16 cellular contexts compared by ENCODE assay signal in genomic region chr1:70033934-70034333, GRCh38.
A peak's percentile ranks its signal among the peaks of the same experiment; 100 is the strongest.
DNase-seq lines count a peak whose midpoint lies in the region; ATAC-seq, FAIRE-seq and TF ChIP-seq lines count a peak whose summit lies in the region.
"Had no signal": no experiment of that assay in that cellular context is flagged by ENCODE, and none has a peak within 500 bp of the region (broad histone marks: within the 10 kb centered on the region; RNA-seq: fewer than 3 reads in every experiment).

No MANE protein-coding gene starts in this region.

- H3K27ac ChIP-seq in HepG2 (ENCODE audit: extremely low read length, insufficient read depth, low read length), result no peak overlapping the region
- H3K27ac ChIP-seq in right lobe of liver, result no peak overlapping the region

- FAIRE-seq in HepG2 (lab: Jason Lieb, UNC), result no peak
- peak; percentile 13 for FAIRE-seq in frontal cortex (lab: Jason Lieb, UNC)

- no peaks in the 10 kb centered on the region for H3K27me3 Mint-ChIP-seq in WTC11 (ENCODE audit: low read depth)
- H3K27me3 Mint-ChIP-seq: CD8-positive, alpha-beta memory T cell had no signal

- H3K36me3 Mint-ChIP-seq in WTC11, result no peaks in the 10 kb centered on the region
- H3K36me3 Mint-ChIP-seq: CD4-positive, CD25-positive, alpha-beta regulatory T cell; CD8-positive, alpha-beta memory T cell had no signal

- TF ChIP-seq POLR2A in HepG2 (IDR thresholded peaks at IDR 0.05; ENCODE audit: insufficient read depth in 1 of 2, low read depth in 2 of 2, low read length in 2 of 2) (no peak), right lobe of liver (IDR thresholded peaks at IDR 0.05) (no peak), GM18505 (IDR thresholded peaks at IDR 0.05; ENCODE audit: borderline replicate concordance, extremely low read depth, insufficient read depth, insufficient read length) (no peak)

- BruUV-seq in HepG2 (replicated peaks; lab: Mats Ljungman, UMichigan), result no TSS peak

- no peak overlapping the region for H3K4me3 ChIP-seq in HepG2 (replicated peaks in 1 of 3; ENCODE audit: insufficient read depth in 1 of 3, low read depth in 2 of 3, low read length in 3 of 3)
- H3K4me3 ChIP-seq in right lobe of liver, result no peak overlapping the region
- H3K4me3 ChIP-seq: GM12878, HAP-1 had no signal

- H3K4me1 ChIP-seq in HepG2 (ENCODE audit: insufficient read depth, low read length), result no peaks in the 10 kb centered on the region
- H3K4me1 ChIP-seq in right lobe of liver, result no peaks in the 10 kb centered on the region
- H3K4me1 ChIP-seq: BE2C, HAP-1 had no signal

- no peaks in the 10 kb centered on the region for H3K9me3 ChIP-seq in HepG2 (ENCODE audit: low read length)
- no peaks in the 10 kb centered on the region for H3K9me3 ChIP-seq in right lobe of liver
- H3K9me3 ChIP-seq: BE2C, HAP-1 had no signal

- ATAC-seq in HepG2, result no peak
- no peak for ATAC-seq in right lobe of liver
- no peak for ATAC-seq in WTC11
- no peak for ATAC-seq in GM18505 (IDR thresholded peaks at IDR 0.05; ENCODE audit: unreplicated experiment)

- H3K9me3 Mint-ChIP-seq in WTC11, result no peaks in the 10 kb centered on the region

- TF ChIP-seq CTCF in HepG2 (CRISPR knock-in tag; IDR thresholded peaks at IDR 0.05), result no peak
- no peak for TF ChIP-seq CTCF in right lobe of liver (IDR thresholded peaks at IDR 0.05)
- no peak for TF ChIP-seq CTCF in WTC11 (IDR thresholded peaks at IDR 0.05)

- H3K4me2 ChIP-seq in HepG2 (ENCODE audit: low read depth, low read length), result no peak overlapping the region

- H4K20me1 ChIP-seq in HepG2 (ENCODE audit: insufficient read depth, low read length), result no peaks in the 10 kb centered on the region

- H3K27me3 ChIP-seq in HepG2 (ENCODE audit: control insufficient read depth in 1 of 2, insufficient read depth in 2 of 2, low read length in 2 of 2) (0 out of 5 replicates have a peak, but pooled peaks cover 0 to 7% of the 10 kb centered on the region in 2 experiments), right lobe of liver (no peaks in the 10 kb centered on the region)
- H3K27me3 ChIP-seq: BE2C had no signal

- intact Hi-C loops in HepG2 (cut with micrococcal nuclease; ENCODE audit: unreplicated experiment) (loop anchor here (5.0 kb wide), 1 partner anchor 453 kb away; no protein-coding TSS in a partner anchor), right lobe of liver (cut with DNase I) (no loop called here)

- in situ Hi-C loops in HepG2 (cut with HindIII; ENCODE audit: extremely low pct_ligation_motif_present, low pct_unique_long_range_greater_than_20kb), result no loop called here

- no peak overlapping the region for H3K9ac ChIP-seq in HepG2 (ENCODE audit: insufficient read depth, low read depth, low read length)

- H3K27ac Mint-ChIP-seq in WTC11, result no peak overlapping the region
- H3K27ac Mint-ChIP-seq: CD4-positive, CD25-positive, alpha-beta regulatory T cell; CD8-positive, alpha-beta memory T cell had no signal

- H3K36me3 ChIP-seq in HepG2 (replicated peaks in 1 of 2; ENCODE audit: control insufficient read depth in 1 of 2, insufficient read depth in 2 of 2, low read length in 2 of 2), result no peaks in the 10 kb centered on the region
- no peaks in the 10 kb centered on the region for H3K36me3 ChIP-seq in right lobe of liver
- H3K36me3 ChIP-seq: BE2C, HAP-1 had no signal

- POLR2A ChIA-PET in HepG2 (lab: Yijun Ruan, JAX), result no interaction called here
- POLR2A ChIA-PET in WTC11 (lab: Charles Lee), result no interaction called here

- H3K79me2 ChIP-seq in HepG2 (ENCODE audit: insufficient read depth, low read length), result no peaks in the 10 kb centered on the region

- no peak overlapping the region for H2AFZ ChIP-seq in HepG2 (ENCODE audit: low read length)

- TF ChIP-seq EP300 in HepG2 (IDR thresholded peaks at IDR 0.05; ENCODE audit: low read depth in 2 of 2, low read length in 2 of 2) (no peak), HepG2 (CRISPR knock-in tag; IDR thresholded peaks at IDR 0.05; ENCODE audit: borderline replicate concordance) (no peak)

- TF ChIP-seq RAD21 in HepG2 (CRISPR knock-in tag; IDR thresholded peaks at IDR 0.05), result no peak

- CTCF ChIA-PET in HepG2 (lab: Yijun Ruan, JAX; ENCODE audit: low intra/inter-chr PET ratio, low total read pairs) (no interaction called here), WTC11 (lab: Charles Lee) (interaction anchor here (0.7 to 1.1 kb wide), 2 partner anchors 108 to 247 kb away, joined by 3 to 4 read pairs; no protein-coding TSS in a partner anchor)

- H3K4me1 Mint-ChIP-seq in WTC11, result peaks cover 36% of the 10 kb centered on the region
- H3K4me1 Mint-ChIP-seq: CD4-positive, CD25-positive, alpha-beta regulatory T cell; CD8-positive, alpha-beta memory T cell had no signal

- DNase-seq in HepG2 (ENCODE audit: low spot score) (no peak), right lobe of liver (no peak), WTC11 (ENCODE audit: low spot score) (no peak), frontal cortex (ENCODE audit: low spot score in 2 of 2) (no peak), AG08395 (ENCODE audit: low spot score) (no peak), HPDE6-E6E7 (ENCODE audit: extremely low spot score) (no peak), NCI-H2227 (lab: John Stamatoyannopoulos, UW; ENCODE audit: unreplicated experiment) (no peak)
- DNase-seq: 8988T; BE2C; C1 segment of cervical spinal cord; CD4-positive, CD25-positive, alpha-beta regulatory T cell; CD8-positive, alpha-beta memory T cell; DND-41 had no signal

- H3K4me3 Mint-ChIP-seq in WTC11, result peak overlapping the region; percentile 19; the same call in 1 of the 2 replicates
- H3K4me3 Mint-ChIP-seq: CD4-positive, CD25-positive, alpha-beta regulatory T cell; CD8-positive, alpha-beta memory T cell had no signal

TF ChIP-seq in HepG2, 621 proteins besides CTCF, POLR2A, EP300 and RAD21:
- TF ChIP-seq, protein P1, sequence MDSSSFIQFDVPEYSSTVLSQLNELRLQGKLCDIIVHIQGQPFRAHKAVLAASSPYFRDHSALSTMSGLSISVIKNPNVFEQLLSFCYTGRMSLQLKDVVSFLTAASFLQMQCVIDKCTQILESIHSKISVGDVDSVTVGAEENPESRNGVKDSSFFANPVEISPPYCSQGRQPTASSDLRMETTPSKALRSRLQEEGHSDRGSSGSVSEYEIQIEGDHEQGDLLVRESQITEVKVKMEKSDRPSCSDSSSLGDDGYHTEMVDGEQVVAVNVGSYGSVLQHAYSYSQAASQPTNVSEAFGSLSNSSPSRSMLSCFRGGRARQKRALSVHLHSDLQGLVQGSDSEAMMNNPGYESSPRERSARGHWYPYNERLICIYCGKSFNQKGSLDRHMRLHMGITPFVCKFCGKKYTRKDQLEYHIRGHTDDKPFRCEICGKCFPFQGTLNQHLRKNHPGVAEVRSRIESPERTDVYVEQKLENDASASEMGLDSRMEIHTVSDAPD (CRISPR knock-in tag; IDR thresholded peaks at IDR 0.05), result no peak
- TF ChIP-seq ZNF652 (CRISPR knock-in tag; IDR thresholded peaks at IDR 0.05; ENCODE audit: borderline replicate concordance, low read depth) (no peak), MAFF (IDR thresholded peaks at IDR 0.05; ENCODE audit: low read depth, low read length) (peak; percentile 96), ZMAT3 (CRISPR knock-in tag; conservative IDR thresholded peaks at IDR 0.05) (no peak), MAFK (conservative IDR thresholded peaks at IDR 0.05 in 1 of 2, IDR thresholded peaks at IDR 0.05 in 1 of 2; ENCODE audit: low read length in 2 of 2) (peak; percentile 92 to 97)

TF ChIP-seq in WTC11, 78 proteins besides CTCF, POLR2A, EP300 and RAD21 (continues in another document):
- TF ChIP-seq PREB (CRISPR knock-in tag; IDR thresholded peaks at IDR 0.05; ENCODE audit: borderline replicate concordance) (no peak), GABPB1 (CRISPR knock-in tag; IDR thresholded peaks at IDR 0.05) (no peak), ZNF671 (CRISPR knock-in tag; IDR thresholded peaks at IDR 0.05) (no peak), CDX4 (CRISPR knock-in tag; IDR thresholded peaks at IDR 0.05; ENCODE audit: borderline replicate concordance) (no peak), ESRRA (CRISPR knock-in tag; IDR thresholded peaks at IDR 0.05; ENCODE audit: borderline replicate concordance) (no peak)
- TF ChIP-seq, protein P2, sequence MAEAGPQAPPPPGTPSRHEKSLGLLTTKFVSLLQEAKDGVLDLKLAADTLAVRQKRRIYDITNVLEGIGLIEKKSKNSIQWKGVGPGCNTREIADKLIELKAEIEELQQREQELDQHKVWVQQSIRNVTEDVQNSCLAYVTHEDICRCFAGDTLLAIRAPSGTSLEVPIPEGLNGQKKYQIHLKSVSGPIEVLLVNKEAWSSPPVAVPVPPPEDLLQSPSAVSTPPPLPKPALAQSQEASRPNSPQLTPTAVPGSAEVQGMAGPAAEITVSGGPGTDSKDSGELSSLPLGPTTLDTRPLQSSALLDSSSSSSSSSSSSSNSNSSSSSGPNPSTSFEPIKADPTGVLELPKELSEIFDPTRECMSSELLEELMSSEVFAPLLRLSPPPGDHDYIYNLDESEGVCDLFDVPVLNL (CRISPR knock-in tag; IDR thresholded peaks at IDR 0.05; ENCODE audit: borderline replicate concordance, low read depth), result no peak
